In genomic region chr2:136384541-136385303, GRCh38 we compare ENCODE assay signal across 8 cellular contexts.
A peak's percentile ranks its signal among the peaks of the same experiment; 100 is the strongest.
DNase-seq lines count a peak whose midpoint lies in the region; ATAC-seq and TF ChIP-seq lines count a peak whose summit lies in the region.

No MANE protein-coding gene starts in this region.

- DNase-seq in COR-L47 (lab: John Stamatoyannopoulos, UW), result peak; percentile 81
- DNase-seq in NCI-H774 (lab: John Stamatoyannopoulos, UW), result peak; percentile 65
- peak; percentile 20 for DNase-seq in activated T-cell treated with anti-CD3 and anti-CD28 coated beads for 1 hour (ENCODE audit: low read depth)
- DNase-seq in fibroblast of pulmonary artery (ENCODE audit: low read depth), result peak; percentile 47
- peak; percentile 72 for DNase-seq in pons (ENCODE audit: low spot score)

- ATAC-seq in GM19372 (IDR thresholded peaks at IDR 0.05; ENCODE audit: low read depth, unreplicated experiment), result peak; percentile 49
- peak; percentile 48 for ATAC-seq in HG03378 (IDR thresholded peaks at IDR 0.05; ENCODE audit: unreplicated experiment)
- no peak for ATAC-seq in GM18873 (IDR thresholded peaks at IDR 0.05; ENCODE audit: low FRiP score, unreplicated experiment)

- TF ChIP-seq CTCF in fibroblast of pulmonary artery (IDR thresholded peaks at IDR 0.05; ENCODE audit: low read length, missing control alignments), result peak; percentile 54

- H3K4me3 ChIP-seq in fibroblast of pulmonary artery (replicated peaks; ENCODE audit: low read depth, low read length), result no peak overlapping the region

Comparison
In these comparisons a context has a peak if more than half of its experiments do, and no peak if none do; other contexts are left out.
1. DNase-seq: peak in every context shown above with its lines; median percentile 81 in COR-L47; 72 in pons; 65 in NCI-H774; 47 in fibroblast of pulmonary artery; 20 in activated T-cell treated with anti-CD3 and anti-CD28 coated beads for 1 hour.